In genomic region chr12:1842183-1842904, GRCh38 we compare ENCODE assay signal across 1 cellular context.
TF ChIP-seq lines count a peak whose summit lies in the region.

No MANE protein-coding gene starts in this region.

TF ChIP-seq in WTC11, 78 proteins besides CTCF, POLR2A, EP300 and RAD21 (continued from another document):
- no peak for TF ChIP-seq HMGXB4 (CRISPR knock-in tag; IDR thresholded peaks at IDR 0.05)
